ENCODE assay signal across 8 cellular contexts in genomic region chr13:41059466-41059865, GRCh38. TPM values are rescaled to one million over a fixed set of nuclear protein-coding genes. Genes with fewer than 3 reads are reported as not detected.
A peak's percentile ranks its signal among the peaks of the same experiment; 100 is the strongest.
DNase-seq lines count a peak whose midpoint lies in the region; ATAC-seq and TF ChIP-seq lines count a peak whose summit lies in the region.

No MANE protein-coding gene starts in this region.

- 1 to 4% (median 3%) methylated on average over 6 of the region's 6 CpGs for WGBS in adipose tissue, 3 donors
- 2 to 4% methylated on average over 6 of the region's 6 CpGs for WGBS in testis, 2 donors

- ATAC-seq in HG02938 (IDR thresholded peaks at IDR 0.05; ENCODE audit: unreplicated experiment): no peak

- H3K36me3 ChIP-seq in BE2C (no peaks in the 10 kb centered on the region), testis (ENCODE audit: low read depth, missing control alignments) (no peaks in the 10 kb centered on the region)

- peaks cover 5% of the 10 kb centered on the region for H3K36me3 Mint-ChIP-seq in IgD-negative memory B cell

- intact Hi-C loops in testis (cut with DNase I; ENCODE audit: low total_unique reads) (no loop called here), posterior vena cava (cut with DNase I) (loop anchor here in 1 of 2 donors (10.0 kb wide), 1 partner anchor 75 kb away; no protein-coding TSS in a partner anchor)

- H3K27me3 ChIP-seq in BE2C (no peaks in the 10 kb centered on the region), layer of hippocampus (ENCODE audit: control insufficient read depth, insufficient read depth, low read length) (no peaks in the 10 kb centered on the region), testis (no peaks in the 10 kb centered on the region)

- no peak for TF ChIP-seq POLR2A in testis (IDR thresholded peaks at IDR 0.05)

- H3K4me3 Mint-ChIP-seq in IgD-negative memory B cell: peak overlapping the region; percentile 99 to 100 (median 100)

- peak overlapping the region in 2 of 3 donors; percentile 100 for H3K27ac Mint-ChIP-seq in IgD-negative memory B cell

- DNase-seq in BE2C (no peak), testis (no peak), posterior vena cava (ENCODE audit: low spot score) (no peak)
- no peak for DNase-seq in stimulated activated CD4-positive, alpha-beta T cell treated with anti-CD3 and anti-CD28 coated beads, Interleukin-4, amount 100 ng/mL, for 4 hours

- H3K9me3 Mint-ChIP-seq in IgD-negative memory B cell: peaks cover 0 to 9% (median 0%) of the 10 kb centered on the region in 3 donors

- H3K27ac ChIP-seq in adipose tissue (ENCODE audit: low read depth, low read length) (peak overlapping the region; percentile 53), layer of hippocampus (ENCODE audit: low read depth, low read length) (peak overlapping the region; percentile 98), testis (peak overlapping the region; percentile 97 to 99)

- TF ChIP-seq CTCF in BE2C (IDR thresholded peaks at IDR 0.05; ENCODE audit: low read depth, low read length) (no peak), testis (IDR thresholded peaks at IDR 0.05) (no peak)

- H3K4me3 ChIP-seq in BE2C (ENCODE audit: low read depth, low read length) (peak overlapping the region; percentile 90), testis (peak overlapping the region; percentile 84 to 95)

- H3K4me1 ChIP-seq in BE2C (no peaks in the 10 kb centered on the region; the same call in 1 of the 2 replicates), testis (peaks cover 34% of the 10 kb centered on the region)

- H3K4me1 Mint-ChIP-seq in IgD-negative memory B cell: peaks cover 28 to 62% (median 40%) of the 10 kb centered on the region in 3 donors

- H3K27me3 Mint-ChIP-seq in IgD-negative memory B cell: peaks cover 5% of the 10 kb centered on the region

- no peaks in the 10 kb centered on the region for H3K9me3 ChIP-seq in BE2C
- no peaks in the 10 kb centered on the region for H3K9me3 ChIP-seq in testis

RNA-seq across cellular contexts. Expression of gene WBP4, which starts 1.8 kb away (rescaled TPM):
- 10.4 TPM for polyA plus RNA-seq in BE2C (2012; ENCODE audit: insufficient read depth, insufficient read length, low read depth)
- 3.7 TPM for polyA plus RNA-seq in IgD-negative memory B cell
- polyA plus RNA-seq in adipose tissue: 10 to 100 TPM in 2 of 3 donors, 1 to 10 TPM in 1; 3.8 to 11.1 (median 10.8) TPM
- total RNA-seq in testis: 10 to 100 TPM; 17.9 to 19.8 TPM
- polyA plus RNA-seq in testis (ENCODE audit: insufficient read depth, low read depth, low replicate concordance): 7.0 TPM
- 10 to 100 TPM; 12.6 to 12.9 TPM for total RNA-seq in posterior vena cava

RNA-seq across cellular contexts. Expression of gene ELF1, which starts 40.4 kb away (rescaled TPM):
- 2.7 TPM for polyA plus RNA-seq in BE2C (2012; ENCODE audit: insufficient read depth, insufficient read length, low read depth)
- polyA plus RNA-seq in IgD-negative memory B cell (148 TPM), adipose tissue (10 to 100 TPM; 26.1 to 36.4 (median 26.8) TPM), testis (ENCODE audit: insufficient read depth, low read depth, low replicate concordance) (32.8 TPM)
- total RNA-seq in testis (10 to 100 TPM; 54.8 to 67.5 TPM), posterior vena cava (10 to 100 TPM; 56.2 to 56.3 TPM)
